Comparison of ENCODE assay signal across 8 cellular contexts in the genomic region with DNA sequence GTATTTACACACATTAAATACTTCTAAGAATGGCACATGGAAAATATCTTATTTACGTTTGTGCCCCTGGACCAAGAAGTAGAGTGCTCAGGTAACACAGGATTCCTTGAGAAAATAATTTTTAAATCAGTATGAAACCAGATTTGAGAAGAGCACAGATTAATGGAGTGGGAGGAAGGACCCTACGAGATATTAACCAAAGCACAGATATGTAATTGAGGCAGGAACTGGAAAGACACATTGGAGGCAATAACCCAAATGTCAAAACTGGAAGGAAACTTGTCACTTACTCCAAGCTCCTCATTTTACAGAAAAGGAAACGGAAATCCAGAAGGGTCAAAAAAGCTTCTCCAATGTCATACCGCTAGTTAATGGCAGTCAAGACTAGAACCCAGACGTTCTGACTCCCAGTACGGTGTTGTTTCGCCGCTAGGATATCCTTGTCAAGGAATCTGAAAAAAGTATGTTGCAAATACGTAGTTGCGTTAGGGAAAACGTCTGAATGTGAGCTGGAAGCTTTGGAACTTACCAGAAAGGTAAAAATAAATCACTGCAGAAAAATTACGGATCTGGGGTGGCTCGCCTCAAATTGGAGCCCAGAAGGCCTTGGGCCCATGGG. TPM values are rescaled to one million over a fixed set of nuclear protein-coding genes. Genes with fewer than 3 reads are reported as not detected.
DNase-seq lines count a peak whose midpoint lies in the region; ATAC-seq and TF ChIP-seq lines count a peak whose summit lies in the region.

No MANE protein-coding gene starts in this region.

- TF ChIP-seq CTCF in activated CD8-positive, alpha-beta T cell treated with anti-CD3 and anti-CD28 coated beads for 36 hours (IDR thresholded peaks at IDR 0.05) = no peak

- H3K4me3 Mint-ChIP-seq in activated CD4-positive, alpha-beta T cell treated with anti-CD3 and anti-CD28 coated beads, Interleukin-2, amount 10 ng/mL, durations not matched to agents 7 days and 5 days = peak overlapping the region; percentile 93
- peak overlapping the region; percentile 95 for H3K4me3 Mint-ChIP-seq in activated CD8-positive, alpha-beta T cell treated with anti-CD3 and anti-CD28 coated beads for 36 hours
- H3K4me3 Mint-ChIP-seq in stimulated activated naive B cell treated with anti-CD40 and anti-IgM and Interleukin-4, amounts not matched to agents 10 μg/mL and 1 μg/mL and 100 μg/mL, for 72 hours = peak overlapping the region; percentile 95 to 97

- DNase-seq in activated CD4-positive, alpha-beta T cell treated with anti-CD3 and anti-CD28 coated beads, Interleukin-2, amount 10 ng/mL, durations not matched to agents 7 days and 5 days = no peak
- no peak for DNase-seq in activated CD4-positive, alpha-beta T cell treated with anti-CD3 and anti-CD28 coated beads for 1 hour
- no peak for DNase-seq in activated CD8-positive, alpha-beta T cell treated with anti-CD3 and anti-CD28 coated beads for 36 hours
- DNase-seq in stimulated activated naive B cell treated with anti-CD40 and anti-IgM and Interleukin-4, amounts not matched to agents 10 μg/mL and 1 μg/mL and 100 μg/mL, for 72 hours = no peak
- DNase-seq in NCI-H526 treated with DMSO at 0.1 percent for 48 hours (lab: John Stamatoyannopoulos, UW) (no peak), C1 segment of cervical spinal cord (lab: John Stamatoyannopoulos, UW) (no peak)

- POLR2A ChIA-PET in activated CD4-positive, alpha-beta T cell treated with anti-CD3 and anti-CD28 coated beads, Interleukin-2, amount 10 ng/mL, durations not matched to agents 7 days and 5 days (lab: Charles Lee) = no interaction called here
- POLR2A ChIA-PET in activated CD8-positive, alpha-beta T cell treated with anti-CD3 and anti-CD28 coated beads for 36 hours (lab: Charles Lee) = interaction anchor here (1.0 to 1.9 kb wide), 3 partner anchors 10 to 46 kb away, joined by 3 to 8 read pairs (median 5); no protein-coding TSS in a partner anchor

- no peak for ATAC-seq in activated CD8-positive, alpha-beta T cell treated with anti-CD3 and anti-CD28 coated beads for 36 hours
- no peak for ATAC-seq in stimulated activated naive B cell treated with anti-CD40 and anti-IgM and Interleukin-4, amounts not matched to agents 10 μg/mL and 1 μg/mL and 100 μg/mL, for 72 hours (replicated peaks)
- no peak for ATAC-seq in HG03442 (IDR thresholded peaks at IDR 0.05; ENCODE audit: unreplicated experiment)

- intact Hi-C loops in activated CD8-positive, alpha-beta T cell treated with anti-CD3 and anti-CD28 coated beads for 36 hours (cut with micrococcal nuclease) = no loop called here

- H3K4me1 Mint-ChIP-seq in activated CD4-positive, alpha-beta T cell treated with anti-CD3 and anti-CD28 coated beads, Interleukin-2, amount 10 ng/mL, durations not matched to agents 7 days and 5 days = peaks cover 25% of the 10 kb centered on the region
- peaks cover 8% of the 10 kb centered on the region for H3K4me1 Mint-ChIP-seq in activated CD8-positive, alpha-beta T cell treated with anti-CD3 and anti-CD28 coated beads for 36 hours (ENCODE audit: low read depth)
- peaks cover 0 to 13% of the 10 kb centered on the region in 2 donors for H3K4me1 Mint-ChIP-seq in stimulated activated naive B cell treated with anti-CD40 and anti-IgM and Interleukin-4, amounts not matched to agents 10 μg/mL and 1 μg/mL and 100 μg/mL, for 72 hours

- peak overlapping the region; percentile 97 for H3K27ac Mint-ChIP-seq in activated CD4-positive, alpha-beta T cell treated with anti-CD3 and anti-CD28 coated beads, Interleukin-2, amount 10 ng/mL, durations not matched to agents 7 days and 5 days
- peak overlapping the region; percentile 94 for H3K27ac Mint-ChIP-seq in activated CD8-positive, alpha-beta T cell treated with anti-CD3 and anti-CD28 coated beads for 36 hours
- peak overlapping the region; percentile 95 for H3K27ac Mint-ChIP-seq in stimulated activated naive B cell treated with anti-CD40 and anti-IgM and Interleukin-4, amounts not matched to agents 10 μg/mL and 1 μg/mL and 100 μg/mL, for 72 hours

- H3K4me3 ChIP-seq in iPS-11a (ENCODE audit: low read depth, low read length) = peak overlapping the region; percentile 97

- H3K27me3 Mint-ChIP-seq in activated CD4-positive, alpha-beta T cell treated with anti-CD3 and anti-CD28 coated beads, Interleukin-2, amount 10 ng/mL, durations not matched to agents 7 days and 5 days = no peaks in the 10 kb centered on the region
- no peaks in the 10 kb centered on the region for H3K27me3 Mint-ChIP-seq in activated CD8-positive, alpha-beta T cell treated with anti-CD3 and anti-CD28 coated beads for 36 hours
- no peaks in the 10 kb centered on the region for H3K27me3 Mint-ChIP-seq in stimulated activated naive B cell treated with anti-CD40 and anti-IgM and Interleukin-4, amounts not matched to agents 10 μg/mL and 1 μg/mL and 100 μg/mL, for 72 hours

- CTCF ChIA-PET in activated CD4-positive, alpha-beta T cell treated with anti-CD3 and anti-CD28 coated beads, Interleukin-2, amount 10 ng/mL, durations not matched to agents 7 days and 5 days (lab: Charles Lee) = no interaction called here
- CTCF ChIA-PET in activated CD8-positive, alpha-beta T cell treated with anti-CD3 and anti-CD28 coated beads for 36 hours (lab: Charles Lee) = interaction anchor here (0.7 to 1.2 kb wide), 2 partner anchors 12 to 369 kb away, joined by 3 read pairs; no protein-coding TSS in a partner anchor

- no peaks in the 10 kb centered on the region for H3K9me3 Mint-ChIP-seq in activated CD4-positive, alpha-beta T cell treated with anti-CD3 and anti-CD28 coated beads, Interleukin-2, amount 10 ng/mL, durations not matched to agents 7 days and 5 days
- no peaks in the 10 kb centered on the region for H3K9me3 Mint-ChIP-seq in activated CD8-positive, alpha-beta T cell treated with anti-CD3 and anti-CD28 coated beads for 36 hours
- H3K9me3 Mint-ChIP-seq in stimulated activated naive B cell treated with anti-CD40 and anti-IgM and Interleukin-4, amounts not matched to agents 10 μg/mL and 1 μg/mL and 100 μg/mL, for 72 hours = no peaks in the 10 kb centered on the region

- peaks cover 8% of the 10 kb centered on the region for H3K36me3 Mint-ChIP-seq in activated CD4-positive, alpha-beta T cell treated with anti-CD3 and anti-CD28 coated beads, Interleukin-2, amount 10 ng/mL, durations not matched to agents 7 days and 5 days (ENCODE audit: low read depth)
- peaks cover 23% of the 10 kb centered on the region for H3K36me3 Mint-ChIP-seq in activated CD8-positive, alpha-beta T cell treated with anti-CD3 and anti-CD28 coated beads for 36 hours (ENCODE audit: low read depth)
- H3K36me3 Mint-ChIP-seq in stimulated activated naive B cell treated with anti-CD40 and anti-IgM and Interleukin-4, amounts not matched to agents 10 μg/mL and 1 μg/mL and 100 μg/mL, for 72 hours = peaks cover 2 to 18% of the 10 kb centered on the region in 2 donors

RNA-seq across cellular contexts. Expression of gene MTIF2, which starts 0.6 kb away (rescaled TPM):
- 10 to 100 TPM; 21.3 to 22.8 TPM for total RNA-seq in activated CD4-positive, alpha-beta T cell treated with anti-CD3 and anti-CD28 coated beads, Interleukin-2, amount 10 ng/mL, durations not matched to agents 7 days and 5 days
- total RNA-seq in activated CD8-positive, alpha-beta T cell treated with anti-CD3 and anti-CD28 coated beads for 36 hours = 10 to 100 TPM; 50.5 to 51.1 TPM

RNA-seq across cellular contexts. Expression of gene RPS27A, which starts 35.9 kb away (rescaled TPM):
- total RNA-seq in activated CD4-positive, alpha-beta T cell treated with anti-CD3 and anti-CD28 coated beads, Interleukin-2, amount 10 ng/mL, durations not matched to agents 7 days and 5 days = 100 to 1,000 TPM; 788 to 945 TPM
- 1,000 to 10,000 TPM; 1,457 to 1,492 TPM for total RNA-seq in activated CD8-positive, alpha-beta T cell treated with anti-CD3 and anti-CD28 coated beads for 36 hours

RNA-seq across cellular contexts. Expression of gene CLHC1, which starts 36.3 kb away (rescaled TPM):
- 10 to 100 TPM in 1 of 2 experiments, 1 to 10 TPM in 1; 9.6 to 11.2 TPM for total RNA-seq in activated CD4-positive, alpha-beta T cell treated with anti-CD3 and anti-CD28 coated beads, Interleukin-2, amount 10 ng/mL, durations not matched to agents 7 days and 5 days
- total RNA-seq in activated CD8-positive, alpha-beta T cell treated with anti-CD3 and anti-CD28 coated beads for 36 hours = 1 to 10 TPM; 4.2 to 5.6 TPM
